35 cellular contexts compared by ENCODE assay signal in the genomic region with DNA sequence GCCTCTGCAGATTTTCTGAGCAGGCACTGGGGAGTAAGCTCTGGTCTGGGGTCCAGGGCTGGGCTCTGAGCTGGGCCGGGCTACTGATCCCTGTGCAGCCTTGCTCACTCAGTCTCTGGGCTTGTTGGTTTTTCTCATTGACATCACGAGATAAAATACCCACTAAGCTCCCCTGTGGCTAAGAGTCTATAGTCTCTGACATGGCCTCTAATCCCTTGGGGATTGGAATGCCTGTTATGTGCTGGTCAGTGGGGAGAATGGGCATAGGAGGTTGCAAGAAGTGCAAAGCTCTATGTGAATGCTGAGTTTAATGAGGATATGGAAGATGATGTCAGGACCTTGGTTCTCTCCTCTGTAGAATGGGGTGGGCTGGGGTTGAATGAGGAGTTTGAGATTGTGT. TPM values are rescaled to one million over a fixed set of nuclear protein-coding genes. Genes with fewer than 3 reads are reported as not detected.
"Had no signal": no experiment of that assay in that cellular context is flagged by ENCODE, and none has a peak within 500 bp of the region (broad histone marks: within the 10 kb centered on the region; RNA-seq: fewer than 3 reads in every experiment).

No MANE protein-coding gene starts in this region.

- H3K36me3 Mint-ChIP-seq: activated naive CD4-positive, alpha-beta T cell treated with anti-CD3 and anti-CD28 coated beads, Interleukin-2, amount 10 ng/mL, durations not matched to agents 7 days and 5 days; activated naive CD8-positive, alpha-beta T cell had no signal

- ATAC-seq: activated CD4-positive, alpha-beta T cell treated with anti-CD3 and anti-CD28 coated beads for 36 hours; activated CD4-positive, CD25-positive, alpha-beta regulatory T cell treated with anti-CD3 and anti-CD28 coated beads, Interleukin-2, amount 50 U/mL, for 24 hours; activated CD8-positive, alpha-beta T cell treated with anti-CD3 and anti-CD28 coated beads, Interleukin-2, amount 10 ng/mL, durations not matched to agents 7 days and 5 days; activated naive CD8-positive, alpha-beta T cell treated with anti-CD3 and anti-CD28 coated beads, Interleukin-2, amount 50 U/mL, for 24 hours had no signal

- H3K27me3 Mint-ChIP-seq: activated CD4-positive, alpha-beta T cell treated with anti-CD3 and anti-CD28 coated beads for 36 hours; activated CD4-positive, alpha-beta T cell treated with anti-CD3 and anti-CD28 coated beads, Interleukin-2, amount 10 ng/mL, durations not matched to agents 7 days and 5 days; activated naive CD8-positive, alpha-beta T cell had no signal

- H3K36me3 ChIP-seq: brain microvascular endothelial cell had no signal

- DNase-seq: activated CD4-positive, alpha-beta T cell treated with anti-CD3 and anti-CD28 coated beads for 36 hours; activated CD4-positive, alpha-beta T cell treated with anti-CD3 and anti-CD28 coated beads, Interleukin-2, amount 10 ng/mL, durations not matched to agents 7 days and 5 days; activated CD4-positive, alpha-beta T cell treated with anti-CD3 and anti-CD28 coated beads, Interleukin-2, amount 50 U/mL, for 48 hours; activated CD8-positive, alpha-beta memory T cell treated with anti-CD3 and anti-CD28 coated beads, Interleukin-2, amount 50 U/mL, for 4 hours; activated CD8-positive, alpha-beta T cell treated with anti-CD3 and anti-CD28 coated beads, Interleukin-2, amount 10 ng/mL, durations not matched to agents 7 days and 5 days; activated effector memory CD4-positive, alpha-beta T cell treated with Interleukin-2 at 50 U/mL for 16 hours; activated naive CD4-positive, alpha-beta T cell treated with anti-CD3 and anti-CD28 coated beads, Interleukin-2, amount 10 ng/mL, durations not matched to agents 7 days and 5 days; activated naive CD8-positive, alpha-beta T cell treated with anti-CD3 and anti-CD28 coated beads, Interleukin-2, amount 50 U/mL, for 24 hours; activated T-cell treated with anti-CD3 and anti-CD28 coated beads, Interleukin-2, amount 50 U/mL, for 48 hours; amniotic stem cell; aorta; brain microvascular endothelial cell; central memory CD4-positive, alpha-beta T cell; Karpas-422; KBM-7; NCI-H1048; NCI-H1105 treated with DMSO at 0.1 percent for 48 hours; NCI-H1436; NCI-H1694; NCI-H1930; NCI-H2081 treated with DMSO at 0.1 percent for 48 hours; NCI-H226; NCI-H446 treated with DMSO at 0.1 percent for 48 hours; NCI-H524; NCI-H69; NK-92 treated with Interleukin-12 subunit alpha and Interleukin-12 subunit beta, amount 100 ng/mL, for 24 hours; OCI-M1; Right ventricle myocardium superior; SW 1271; T-helper 1 cell; T-helper 2 cell; T-helper 9 cell had no signal

- H3K4me3 Mint-ChIP-seq: activated CD4-positive, alpha-beta T cell treated with anti-CD3 and anti-CD28 coated beads for 36 hours; activated CD4-positive, alpha-beta T cell treated with anti-CD3 and anti-CD28 coated beads, Interleukin-2, amount 10 ng/mL, durations not matched to agents 7 days and 5 days; activated CD8-positive, alpha-beta T cell treated with anti-CD3 and anti-CD28 coated beads, Interleukin-2, amount 10 ng/mL, durations not matched to agents 7 days and 5 days; activated naive CD4-positive, alpha-beta T cell treated with anti-CD3 and anti-CD28 coated beads, Interleukin-2, amount 10 ng/mL, durations not matched to agents 7 days and 5 days; activated naive CD8-positive, alpha-beta T cell; activated naive CD8-positive, alpha-beta T cell treated with anti-CD3 and anti-CD28 coated beads, Interleukin-2, amount 50 U/mL, for 24 hours had no signal

- H3K27ac ChIP-seq: brain microvascular endothelial cell had no signal

- H3K4me1 Mint-ChIP-seq: activated CD4-positive, alpha-beta T cell treated with anti-CD3 and anti-CD28 coated beads for 36 hours; activated CD4-positive, alpha-beta T cell treated with anti-CD3 and anti-CD28 coated beads, Interleukin-2, amount 10 ng/mL, durations not matched to agents 7 days and 5 days; activated naive CD4-positive, alpha-beta T cell treated with anti-CD3 and anti-CD28 coated beads, Interleukin-2, amount 10 ng/mL, durations not matched to agents 7 days and 5 days; activated naive CD8-positive, alpha-beta T cell treated with anti-CD3 and anti-CD28 coated beads, Interleukin-2, amount 50 U/mL, for 24 hours had no signal

- H3K27ac Mint-ChIP-seq: activated CD4-positive, alpha-beta T cell treated with anti-CD3 and anti-CD28 coated beads for 36 hours; activated CD4-positive, alpha-beta T cell treated with anti-CD3 and anti-CD28 coated beads, Interleukin-2, amount 10 ng/mL, durations not matched to agents 7 days and 5 days; activated CD8-positive, alpha-beta T cell treated with anti-CD3 and anti-CD28 coated beads, Interleukin-2, amount 10 ng/mL, durations not matched to agents 7 days and 5 days; activated naive CD4-positive, alpha-beta T cell treated with anti-CD3 and anti-CD28 coated beads, Interleukin-2, amount 10 ng/mL, durations not matched to agents 7 days and 5 days; activated naive CD8-positive, alpha-beta T cell; activated naive CD8-positive, alpha-beta T cell treated with anti-CD3 and anti-CD28 coated beads, Interleukin-2, amount 50 U/mL, for 24 hours had no signal

- H3K9me3 Mint-ChIP-seq: activated CD4-positive, alpha-beta T cell treated with anti-CD3 and anti-CD28 coated beads, Interleukin-2, amount 10 ng/mL, durations not matched to agents 7 days and 5 days; activated naive CD4-positive, alpha-beta T cell treated with anti-CD3 and anti-CD28 coated beads, Interleukin-2, amount 10 ng/mL, durations not matched to agents 7 days and 5 days; activated naive CD8-positive, alpha-beta T cell treated with anti-CD3 and anti-CD28 coated beads, Interleukin-2, amount 50 U/mL, for 24 hours had no signal

RNA-seq across cellular contexts. Expression of gene ELF5, which starts 23.3 kb away (rescaled TPM):
- total RNA-seq: activated CD4-positive, alpha-beta T cell treated with anti-CD3 and anti-CD28 coated beads for 36 hours; activated CD4-positive, alpha-beta T cell treated with anti-CD3 and anti-CD28 coated beads, Interleukin-2, amount 10 ng/mL, durations not matched to agents 7 days and 5 days; activated CD8-positive, alpha-beta T cell treated with anti-CD3 and anti-CD28 coated beads, Interleukin-2, amount 10 ng/mL, durations not matched to agents 7 days and 5 days; aorta; MCF 10A; Right ventricle myocardium superior had no signal
- polyA plus RNA-seq: aorta had no signal
